In genomic region chr19:49465371-49465770, GRCh38 we compare ENCODE assay signal across 31 cellular contexts. TPM values are rescaled to one million over a fixed set of nuclear protein-coding genes. Genes with fewer than 3 reads are reported as not detected.
DNase-seq lines count a peak whose midpoint lies in the region; ATAC-seq and TF ChIP-seq lines count a peak whose summit lies in the region.
"Had no signal": no experiment of that assay in that cellular context is flagged by ENCODE, and none has a peak within 500 bp of the region (broad histone marks: within the 10 kb centered on the region; RNA-seq: fewer than 3 reads in every experiment).

No MANE protein-coding gene starts in this region.

- 100% methylated on average over 3 of the region's 3 CpGs; no CpG with 5 or more reads in 1 of the 2 donors for WGBS in testis, 2 donors

- no peak for ATAC-seq in CD4-positive, CD25-positive, alpha-beta regulatory T cell (ENCODE audit: low read depth in 2 of 2)
- ATAC-seq in naive thymus-derived CD4-positive, alpha-beta T cell = no peak
- ATAC-seq: activated T-cell treated with anti-CD3 and anti-CD28 coated beads, Interleukin-2, amount 50 U/mL, for 4 hours; effector memory CD8-positive, alpha-beta T cell; left cardiac atrium; mucosa of descending colon had no signal

- TF ChIP-seq CTCF in testis (IDR thresholded peaks at IDR 0.05) = no peak

- peaks cover 25% of the 10 kb centered on the region for H3K4me1 ChIP-seq in CD4-positive, CD25-positive, alpha-beta regulatory T cell (ENCODE audit: control insufficient read depth, insufficient read depth, low read length, poor library complexity, severe bottlenecking)
- H3K4me1 ChIP-seq in naive thymus-derived CD4-positive, alpha-beta T cell (ENCODE audit: control insufficient read depth in 2 of 2, insufficient read depth in 2 of 2, low read length in 2 of 2) = peaks cover 24 to 26% of the 10 kb centered on the region in 2 donors
- peaks cover 13% of the 10 kb centered on the region for H3K4me1 ChIP-seq in testis

- H3K4me3 ChIP-seq in CD4-positive, CD25-positive, alpha-beta regulatory T cell (ENCODE audit: low read depth, low read length) = no peak overlapping the region
- no peak overlapping the region for H3K4me3 ChIP-seq in naive thymus-derived CD4-positive, alpha-beta T cell (ENCODE audit: low read length)
- H3K4me3 ChIP-seq in testis = no peak overlapping the region
- H3K4me3 ChIP-seq: cardiac muscle cell, coronary artery, lung, mucosa of descending colon, ovary, PC-9 had no signal

- intact Hi-C loops in activated CD4-positive, alpha-beta memory T cell treated with anti-CD3 and anti-CD28 coated beads for 36 hours (cut with micrococcal nuclease) = no loop called here
- intact Hi-C loops in naive thymus-derived CD4-positive, alpha-beta T cell (cut with micrococcal nuclease) = no loop called here
- intact Hi-C loops in testis (cut with DNase I; ENCODE audit: low total_unique reads) = no loop called here

- H3K9me3 Mint-ChIP-seq in activated CD4-positive, alpha-beta T cell treated with anti-CD3 and anti-CD28 coated beads, Interleukin-2, amount 10 ng/mL, durations not matched to agents 7 days and 5 days = no peaks in the 10 kb centered on the region
- H3K9me3 Mint-ChIP-seq in CD4-positive, CD25-positive, alpha-beta regulatory T cell = peaks cover 0 to 1% (median 0%) of the 10 kb centered on the region in 7 donors
- no peaks in the 10 kb centered on the region for H3K9me3 Mint-ChIP-seq in activated CD4-positive, alpha-beta memory T cell treated with anti-CD3 and anti-CD28 coated beads for 36 hours
- H3K9me3 Mint-ChIP-seq in naive thymus-derived CD4-positive, alpha-beta T cell = no peaks in the 10 kb centered on the region
- H3K9me3 Mint-ChIP-seq: activated naive CD8-positive, alpha-beta T cell treated with anti-CD3 and anti-CD28 coated beads, Interleukin-2, amount 10 ng/mL, durations not matched to agents 7 days and 5 days; activated T-cell treated with anti-CD3 and anti-CD28 coated beads, Interleukin-2, amount 50 U/mL, for 4 hours; effector memory CD8-positive, alpha-beta T cell; H9; immature natural killer cell; stimulated activated naive CD8-positive, alpha-beta T cell treated with anti-CD3 and anti-CD28 coated beads, Interleukin-15, Interleukin-2, amounts not matched to agents 100 ng/mL and 50 ng/mL, for 24 hours had no signal

- DNase-seq in activated CD4-positive, alpha-beta T cell treated with anti-CD3 and anti-CD28 coated beads, Interleukin-2, amount 10 ng/mL, durations not matched to agents 7 days and 5 days = no peak
- DNase-seq in activated CD4-positive, alpha-beta T cell treated with anti-CD3 and anti-CD28 coated beads, Interleukin-2, amount 50 U/mL, for 1 hour = no peak
- no peak for DNase-seq in CD4-positive, CD25-positive, alpha-beta regulatory T cell
- DNase-seq in activated CD4-positive, alpha-beta memory T cell treated with anti-CD3 and anti-CD28 coated beads for 36 hours = no peak
- DNase-seq in naive thymus-derived CD4-positive, alpha-beta T cell = no peak
- DNase-seq in anterior cingulate cortex (lab: John Stamatoyannopoulos, UW) (no peak), testis (no peak), iPS-NIHi7 (ENCODE audit: extremely low spot score) (no peak)
- DNase-seq: activated naive CD8-positive, alpha-beta T cell treated with anti-CD3 and anti-CD28 coated beads, Interleukin-2, amount 10 ng/mL, durations not matched to agents 7 days and 5 days; activated T-cell treated with anti-CD3 and anti-CD28 coated beads, Interleukin-2, amount 50 U/mL, for 4 hours; effector memory CD8-positive, alpha-beta T cell; EL; H9; hypothalamus; immature natural killer cell; left cardiac atrium; mucosa of descending colon; NCI-H2029 treated with DMSO at 0.1 percent for 48 hours; NCI-H524; NK-92 treated with Interleukin-12 subunit alpha and Interleukin-12 subunit beta, amount 100 ng/mL, for 24 hours; ovary; PC-9; SK-N-SH had no signal

- no peak overlapping the region for H3K4me3 Mint-ChIP-seq in activated CD4-positive, alpha-beta T cell treated with anti-CD3 and anti-CD28 coated beads, Interleukin-2, amount 10 ng/mL, durations not matched to agents 7 days and 5 days
- H3K4me3 Mint-ChIP-seq in CD4-positive, CD25-positive, alpha-beta regulatory T cell = no peak overlapping the region
- no peak overlapping the region for H3K4me3 Mint-ChIP-seq in activated CD4-positive, alpha-beta memory T cell treated with anti-CD3 and anti-CD28 coated beads for 36 hours
- no peak overlapping the region for H3K4me3 Mint-ChIP-seq in naive thymus-derived CD4-positive, alpha-beta T cell
- H3K4me3 Mint-ChIP-seq: activated naive CD8-positive, alpha-beta T cell treated with anti-CD3 and anti-CD28 coated beads, Interleukin-2, amount 10 ng/mL, durations not matched to agents 7 days and 5 days; activated T-cell treated with anti-CD3 and anti-CD28 coated beads, Interleukin-2, amount 50 U/mL, for 4 hours; effector memory CD8-positive, alpha-beta T cell; H9; immature natural killer cell; stimulated activated naive CD8-positive, alpha-beta T cell treated with anti-CD3 and anti-CD28 coated beads, Interleukin-15, Interleukin-2, amounts not matched to agents 100 ng/mL and 50 ng/mL, for 24 hours had no signal

- TF ChIP-seq POLR2A in testis (IDR thresholded peaks at IDR 0.05) = no peak

- no peaks in the 10 kb centered on the region for H3K9me3 ChIP-seq in CD4-positive, CD25-positive, alpha-beta regulatory T cell (ENCODE audit: control insufficient read depth in 2 of 2, low read length in 2 of 2)
- no peaks in the 10 kb centered on the region for H3K9me3 ChIP-seq in naive thymus-derived CD4-positive, alpha-beta T cell (ENCODE audit: control insufficient read depth in 2 of 3, low read length in 3 of 3)
- H3K9me3 ChIP-seq in testis = no peaks in the 10 kb centered on the region
- H3K9me3 ChIP-seq: mucosa of descending colon, ovary, SK-N-SH had no signal

- H3K27ac Mint-ChIP-seq in activated CD4-positive, alpha-beta T cell treated with anti-CD3 and anti-CD28 coated beads, Interleukin-2, amount 10 ng/mL, durations not matched to agents 7 days and 5 days = peak overlapping the region; percentile 71
- peak overlapping the region; percentile 42 to 96 (median 91) for H3K27ac Mint-ChIP-seq in CD4-positive, CD25-positive, alpha-beta regulatory T cell
- H3K27ac Mint-ChIP-seq in activated CD4-positive, alpha-beta memory T cell treated with anti-CD3 and anti-CD28 coated beads for 36 hours = peak overlapping the region; percentile 38
- peak overlapping the region in 8 of 9 donors; percentile 46 to 87 (median 76) for H3K27ac Mint-ChIP-seq in naive thymus-derived CD4-positive, alpha-beta T cell
- H3K27ac Mint-ChIP-seq: activated naive CD8-positive, alpha-beta T cell treated with anti-CD3 and anti-CD28 coated beads, Interleukin-2, amount 10 ng/mL, durations not matched to agents 7 days and 5 days; H9; stimulated activated naive CD8-positive, alpha-beta T cell treated with anti-CD3 and anti-CD28 coated beads, Interleukin-15, Interleukin-2, amounts not matched to agents 100 ng/mL and 50 ng/mL, for 24 hours had no signal

- H3K36me3 ChIP-seq in CD4-positive, CD25-positive, alpha-beta regulatory T cell (ENCODE audit: control insufficient read depth, insufficient read depth, low read length) = peaks cover 5% of the 10 kb centered on the region
- peaks cover 0 to 46% (median 3%) of the 10 kb centered on the region in 3 experiments for H3K36me3 ChIP-seq in naive thymus-derived CD4-positive, alpha-beta T cell (ENCODE audit: control insufficient read depth in 2 of 3, insufficient read depth in 3 of 3, low read length in 3 of 3)
- no peaks in the 10 kb centered on the region for H3K36me3 ChIP-seq in testis (ENCODE audit: low read depth, missing control alignments)
- H3K36me3 ChIP-seq: cardiac muscle cell, ovary had no signal

- peaks cover 22% of the 10 kb centered on the region for H3K36me3 Mint-ChIP-seq in activated CD4-positive, alpha-beta T cell treated with anti-CD3 and anti-CD28 coated beads, Interleukin-2, amount 10 ng/mL, durations not matched to agents 7 days and 5 days (ENCODE audit: low read depth)
- H3K36me3 Mint-ChIP-seq in CD4-positive, CD25-positive, alpha-beta regulatory T cell = peaks cover 4% of the 10 kb centered on the region
- peaks cover 6% of the 10 kb centered on the region for H3K36me3 Mint-ChIP-seq in activated CD4-positive, alpha-beta memory T cell treated with anti-CD3 and anti-CD28 coated beads for 36 hours
- H3K36me3 Mint-ChIP-seq in naive thymus-derived CD4-positive, alpha-beta T cell = peaks cover 0 to 8% (median 4%) of the 10 kb centered on the region in 5 donors

- no peaks in the 10 kb centered on the region for H3K27me3 Mint-ChIP-seq in activated CD4-positive, alpha-beta T cell treated with anti-CD3 and anti-CD28 coated beads, Interleukin-2, amount 10 ng/mL, durations not matched to agents 7 days and 5 days
- peaks cover 8% of the 10 kb centered on the region for H3K27me3 Mint-ChIP-seq in CD4-positive, CD25-positive, alpha-beta regulatory T cell
- no peaks in the 10 kb centered on the region for H3K27me3 Mint-ChIP-seq in activated CD4-positive, alpha-beta memory T cell treated with anti-CD3 and anti-CD28 coated beads for 36 hours
- H3K27me3 Mint-ChIP-seq in naive thymus-derived CD4-positive, alpha-beta T cell = no peaks in the 10 kb centered on the region
- H3K27me3 Mint-ChIP-seq: activated naive CD8-positive, alpha-beta T cell treated with anti-CD3 and anti-CD28 coated beads, Interleukin-2, amount 10 ng/mL, durations not matched to agents 7 days and 5 days; effector memory CD8-positive, alpha-beta T cell; stimulated activated naive CD8-positive, alpha-beta T cell treated with anti-CD3 and anti-CD28 coated beads, Interleukin-15, Interleukin-2, amounts not matched to agents 100 ng/mL and 50 ng/mL, for 24 hours had no signal

- POLR2A ChIA-PET in activated CD4-positive, alpha-beta T cell treated with anti-CD3 and anti-CD28 coated beads, Interleukin-2, amount 10 ng/mL, durations not matched to agents 7 days and 5 days (lab: Charles Lee) = no interaction called here
- POLR2A ChIA-PET in activated CD4-positive, alpha-beta memory T cell treated with anti-CD3 and anti-CD28 coated beads for 36 hours (lab: Charles Lee) = no interaction called here
- POLR2A ChIA-PET in naive thymus-derived CD4-positive, alpha-beta T cell (lab: Charles Lee) = interaction anchor here (0.8 to 3.0 kb wide), 6 partner anchors 9 to 22 kb away, joined by 3 to 15 read pairs (median 6); partner anchors contain the start of genes ALDH16A1, PIH1D1 and RPL13A

- CTCF ChIA-PET in activated CD4-positive, alpha-beta T cell treated with anti-CD3 and anti-CD28 coated beads, Interleukin-2, amount 10 ng/mL, durations not matched to agents 7 days and 5 days (lab: Charles Lee) = interaction anchor here (0.7 to 2.0 kb wide), 3 partner anchors 8 to 14 kb away, joined by 3 to 4 read pairs (median 3); partner anchors contain the start of gene PIH1D1
- CTCF ChIA-PET in activated CD4-positive, alpha-beta memory T cell treated with anti-CD3 and anti-CD28 coated beads for 36 hours (lab: Charles Lee) = interaction anchor here (1.8 kb wide), 1 partner anchor 11 kb away, joined by 4 read pairs; no protein-coding TSS in a partner anchor
- CTCF ChIA-PET in naive thymus-derived CD4-positive, alpha-beta T cell (lab: Charles Lee) = interaction anchor here (0.6 to 1.4 kb wide), 3 partner anchors 8 to 79 kb away, joined by 3 to 7 read pairs (median 3); partner anchors contain the start of gene FLT3LG

- H3K27ac ChIP-seq in CD4-positive, CD25-positive, alpha-beta regulatory T cell (ENCODE audit: insufficient read depth, low read length, poor library complexity, severe bottlenecking) = no peak overlapping the region
- peak overlapping the region; percentile 61 for H3K27ac ChIP-seq in naive thymus-derived CD4-positive, alpha-beta T cell (ENCODE audit: low read depth, low read length)
- no peak overlapping the region for H3K27ac ChIP-seq in testis
- H3K27ac ChIP-seq: cardiac muscle cell, coronary artery, ovary, PC-9 had no signal

- H3K4me1 Mint-ChIP-seq in activated CD4-positive, alpha-beta T cell treated with anti-CD3 and anti-CD28 coated beads, Interleukin-2, amount 10 ng/mL, durations not matched to agents 7 days and 5 days = peaks cover 28% of the 10 kb centered on the region
- peaks cover 0 to 30% (median 14%) of the 10 kb centered on the region in 4 donors for H3K4me1 Mint-ChIP-seq in CD4-positive, CD25-positive, alpha-beta regulatory T cell
- H3K4me1 Mint-ChIP-seq in activated CD4-positive, alpha-beta memory T cell treated with anti-CD3 and anti-CD28 coated beads for 36 hours (ENCODE audit: low read depth) = peaks cover 19% of the 10 kb centered on the region
- peaks cover 13 to 25% (median 14%) of the 10 kb centered on the region in 7 donors for H3K4me1 Mint-ChIP-seq in naive thymus-derived CD4-positive, alpha-beta T cell

- H3K27me3 ChIP-seq in CD4-positive, CD25-positive, alpha-beta regulatory T cell (ENCODE audit: control insufficient read depth, insufficient read depth, low read length) = no peaks in the 10 kb centered on the region
- H3K27me3 ChIP-seq in naive thymus-derived CD4-positive, alpha-beta T cell (ENCODE audit: control insufficient read depth in 2 of 2, insufficient read depth in 2 of 2, low read length in 2 of 2) = no peaks in the 10 kb centered on the region
- H3K27me3 ChIP-seq in testis = no peaks in the 10 kb centered on the region
- H3K27me3 ChIP-seq: cardiac muscle cell, ovary had no signal

RNA-seq across cellular contexts. Expression of gene FLT3LG, which starts 8.6 kb away (rescaled TPM):
- 100 to 1,000 TPM; 348 to 355 TPM for total RNA-seq in activated CD4-positive, alpha-beta T cell treated with anti-CD3 and anti-CD28 coated beads, Interleukin-2, amount 10 ng/mL, durations not matched to agents 7 days and 5 days
- 250 TPM for total RNA-seq in CD4-positive, CD25-positive, alpha-beta regulatory T cell
- polyA plus RNA-seq in CD4-positive, CD25-positive, alpha-beta regulatory T cell = 100 to 1,000 TPM; 103 to 154 (median 112) TPM
- total RNA-seq in activated CD4-positive, alpha-beta memory T cell treated with anti-CD3 and anti-CD28 coated beads for 36 hours = 10 to 100 TPM; 50.1 to 51.0 TPM
- total RNA-seq in naive thymus-derived CD4-positive, alpha-beta T cell = 100 to 1,000 TPM in 3 of 5 experiments, 10 to 100 TPM in 2; 90.6 to 401 (median 280) TPM
- 100 to 1,000 TPM; 148 to 168 TPM for polyA plus RNA-seq in naive thymus-derived CD4-positive, alpha-beta T cell
- total RNA-seq in testis = 1 to 10 TPM; 3.0 to 4.6 TPM
- 7.1 TPM for polyA plus RNA-seq in testis (ENCODE audit: insufficient read depth, low read depth, low replicate concordance)
- total RNA-seq: astrocyte had no signal
- polyA plus RNA-seq: neural cell had no signal

RNA-seq across cellular contexts. Expression of gene ALDH16A1, which starts 12.3 kb away (rescaled TPM):
- total RNA-seq in activated CD4-positive, alpha-beta T cell treated with anti-CD3 and anti-CD28 coated beads, Interleukin-2, amount 10 ng/mL, durations not matched to agents 7 days and 5 days = 10 to 100 TPM; 49.2 to 60.4 TPM
- 41.0 TPM for total RNA-seq in CD4-positive, CD25-positive, alpha-beta regulatory T cell
- polyA plus RNA-seq in CD4-positive, CD25-positive, alpha-beta regulatory T cell = 10 to 100 TPM; 32.7 to 47.1 (median 42.3) TPM
- 10 to 100 TPM; 43.7 to 44.2 TPM for total RNA-seq in activated CD4-positive, alpha-beta memory T cell treated with anti-CD3 and anti-CD28 coated beads for 36 hours
- 10 to 100 TPM; 27.6 to 38.1 (median 33.3) TPM for total RNA-seq in naive thymus-derived CD4-positive, alpha-beta T cell
- polyA plus RNA-seq in naive thymus-derived CD4-positive, alpha-beta T cell = 10 to 100 TPM; 28.3 to 37.8 TPM
- total RNA-seq in testis = 10 to 100 TPM; 22.4 to 24.7 TPM
- 8.5 TPM for polyA plus RNA-seq in testis (ENCODE audit: insufficient read depth, low read depth, low replicate concordance)

RNA-seq across cellular contexts. Expression of gene PIH1D1, which starts 13.8 kb away (rescaled TPM):
- total RNA-seq in activated CD4-positive, alpha-beta T cell treated with anti-CD3 and anti-CD28 coated beads, Interleukin-2, amount 10 ng/mL, durations not matched to agents 7 days and 5 days = 100 to 1,000 TPM; 146 to 176 TPM
- total RNA-seq in CD4-positive, CD25-positive, alpha-beta regulatory T cell = 150 TPM
- polyA plus RNA-seq in CD4-positive, CD25-positive, alpha-beta regulatory T cell = 100 to 1,000 TPM; 109 to 144 (median 118) TPM
- 100 to 1,000 TPM; 117 to 129 TPM for total RNA-seq in activated CD4-positive, alpha-beta memory T cell treated with anti-CD3 and anti-CD28 coated beads for 36 hours
- total RNA-seq in naive thymus-derived CD4-positive, alpha-beta T cell = 100 to 1,000 TPM; 136 to 183 (median 159) TPM
- polyA plus RNA-seq in naive thymus-derived CD4-positive, alpha-beta T cell = 10 to 100 TPM; 62.7 to 91.8 TPM
- 10 to 100 TPM; 45.9 to 49.6 TPM for total RNA-seq in testis
- polyA plus RNA-seq in testis (ENCODE audit: insufficient read depth, low read depth, low replicate concordance) = 55.3 TPM

RNA-seq across cellular contexts. Expression of gene RPL13A, which starts 22.0 kb away (rescaled TPM):
- 1,000 to 10,000 TPM; 2,327 to 2,349 TPM for total RNA-seq in activated CD4-positive, alpha-beta T cell treated with anti-CD3 and anti-CD28 coated beads, Interleukin-2, amount 10 ng/mL, durations not matched to agents 7 days and 5 days
- 3,622 TPM for total RNA-seq in CD4-positive, CD25-positive, alpha-beta regulatory T cell
- polyA plus RNA-seq in CD4-positive, CD25-positive, alpha-beta regulatory T cell = 1,000 to 10,000 TPM; 1,768 to 2,996 (median 2,546) TPM
- 1,000 to 10,000 TPM; 4,276 to 4,379 TPM for total RNA-seq in activated CD4-positive, alpha-beta memory T cell treated with anti-CD3 and anti-CD28 coated beads for 36 hours
- 1,000 to 10,000 TPM; 2,467 to 6,044 (median 5,762) TPM for total RNA-seq in naive thymus-derived CD4-positive, alpha-beta T cell
- polyA plus RNA-seq in naive thymus-derived CD4-positive, alpha-beta T cell = 1,000 to 10,000 TPM; 3,356 to 4,438 TPM
- total RNA-seq in testis = 1,000 to 10,000 TPM; 1,063 to 1,721 TPM
- 1,193 TPM for polyA plus RNA-seq in testis (ENCODE audit: insufficient read depth, low read depth, low replicate concordance)

RNA-seq across cellular contexts. Expression of gene SLC17A7, which starts 24.0 kb away (rescaled TPM):
- under 1 TPM; 0.15 to 0.25 TPM for total RNA-seq in activated CD4-positive, alpha-beta T cell treated with anti-CD3 and anti-CD28 coated beads, Interleukin-2, amount 10 ng/mL, durations not matched to agents 7 days and 5 days
- total RNA-seq in CD4-positive, CD25-positive, alpha-beta regulatory T cell = not detected
- polyA plus RNA-seq in CD4-positive, CD25-positive, alpha-beta regulatory T cell = not detected
- under 1 TPM in 1 of 2 experiments, not detected in 1; 0.17 TPM for total RNA-seq in activated CD4-positive, alpha-beta memory T cell treated with anti-CD3 and anti-CD28 coated beads for 36 hours
- total RNA-seq in naive thymus-derived CD4-positive, alpha-beta T cell = under 1 TPM in 2 of 5 experiments, not detected in 3; 0.12 to 0.22 TPM
- polyA plus RNA-seq in naive thymus-derived CD4-positive, alpha-beta T cell = not detected
- 1 to 10 TPM; 2.2 to 2.7 TPM for total RNA-seq in testis
- 3.2 TPM for polyA plus RNA-seq in testis (ENCODE audit: insufficient read depth, low read depth, low replicate concordance)
- total RNA-seq: A172, epithelial cell of proximal tubule had no signal
- polyA plus RNA-seq: immature natural killer cell had no signal

Comparison
In these comparisons a context has a peak if more than half of its experiments do, and no peak if none do; other contexts are left out.
1. H3K27ac Mint-ChIP-seq: peak in every context shown above with its lines; median percentile 91 in CD4-positive, CD25-positive, alpha-beta regulatory T cell; 76 in naive thymus-derived CD4-positive, alpha-beta T cell; 71 in activated CD4-positive, alpha-beta T cell treated with anti-CD3 and anti-CD28 coated beads, Interleukin-2, amount 10 ng/mL, durations not matched to agents 7 days and 5 days; 38 in activated CD4-positive, alpha-beta memory T cell treated with anti-CD3 and anti-CD28 coated beads for 36 hours.
2. RNA of gene FLT3LG, which starts 8.6 kb away (total RNA-seq): 348 to 355 TPM in activated CD4-positive, alpha-beta T cell treated with anti-CD3 and anti-CD28 coated beads, Interleukin-2, amount 10 ng/mL, durations not matched to agents 7 days and 5 days, 90.6 to 401 TPM in naive thymus-derived CD4-positive, alpha-beta T cell, 250 TPM in CD4-positive, CD25-positive, alpha-beta regulatory T cell (single experiment) and 50.1 to 51.0 TPM in activated CD4-positive, alpha-beta memory T cell treated with anti-CD3 and anti-CD28 coated beads for 36 hours; 3.0 to 4.6 TPM in testis; every median in the first group is over 4 times any median in the second.